7 cellular contexts compared by ENCODE assay signal in the genomic region with DNA sequence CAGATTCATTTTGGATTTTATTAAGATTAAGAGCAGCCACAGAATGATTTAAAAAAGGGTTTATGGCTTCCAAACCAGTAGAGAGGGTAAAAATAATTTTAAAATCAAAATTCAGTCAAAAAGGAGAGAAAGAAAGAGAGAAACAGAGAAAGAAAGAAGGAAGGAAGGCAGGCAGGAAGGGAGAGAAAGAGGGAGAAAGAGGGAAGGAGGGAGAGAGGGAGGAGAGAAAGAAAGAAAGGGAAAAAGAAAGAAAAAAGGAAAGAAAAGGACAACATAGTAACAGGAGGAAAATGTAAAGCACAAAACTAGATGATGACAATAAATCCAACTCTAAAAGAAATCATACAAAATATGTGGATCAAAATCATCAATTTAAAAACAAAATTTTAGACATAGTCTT.
"Had no signal": no experiment of that assay in that cellular context is flagged by ENCODE, and none has a peak within 500 bp of the region (broad histone marks: within the 10 kb centered on the region; RNA-seq: fewer than 3 reads in every experiment).

No MANE protein-coding gene starts in this region.

- FAIRE-seq: HepG2, HTR-8/SVneo had no signal

- ATAC-seq: HepG2 had no signal

- H3K4me3 Mint-ChIP-seq: IgD-negative memory B cell had no signal

- DNase-seq: IMR-90, KBM-7, KG1 had no signal

- H3K27ac Mint-ChIP-seq: IgD-negative memory B cell had no signal

- H3K27me3 Mint-ChIP-seq: IgD-negative memory B cell had no signal

- H3K27ac ChIP-seq: HL-60 had no signal
